Comparison of ENCODE assay signal across 15 cellular contexts in genomic region chr19:658059-658839, GRCh38. TPM values are rescaled to one million over a fixed set of nuclear protein-coding genes. Genes with fewer than 3 reads are reported as not detected.
A peak's percentile ranks its signal among the peaks of the same experiment; 100 is the strongest.
DNase-seq lines count a peak whose midpoint lies in the region; ATAC-seq and TF ChIP-seq lines count a peak whose summit lies in the region.
"Had no signal": no experiment of that assay in that cellular context is flagged by ENCODE, and none has a peak within 500 bp of the region (broad histone marks: within the 10 kb centered on the region; RNA-seq: fewer than 3 reads in every experiment).

No MANE protein-coding gene starts in this region.

- peak overlapping the region; percentile 63 to 100 (median 97) for H3K27ac Mint-ChIP-seq in CD8-positive, alpha-beta memory T cell
- H3K27ac Mint-ChIP-seq in dendritic cell treated with granulocyte-macrophage colony-stimulating factor and Interleukin-4, amounts not matched to agents 40 ng/mL and 50 ng/mL, for 4 days: peak overlapping the region; percentile 90
- H3K27ac Mint-ChIP-seq in naive thymus-derived CD4-positive, alpha-beta T cell: peak overlapping the region in 3 of 9 donors; percentile 17 to 74 (median 42)

- no peak for TF ChIP-seq CTCF in AG10803 (conservative IDR thresholded peaks at IDR 0.05; ENCODE audit: low read length)

- no peak for ATAC-seq in naive thymus-derived CD4-positive, alpha-beta T cell
- ATAC-seq in GM18511 (IDR thresholded peaks at IDR 0.05; ENCODE audit: unreplicated experiment): no peak

- H3K4me3 Mint-ChIP-seq in CD8-positive, alpha-beta memory T cell: peak overlapping the region; percentile 38 to 72 (median 56)
- no peak overlapping the region for H3K4me3 Mint-ChIP-seq in dendritic cell treated with granulocyte-macrophage colony-stimulating factor and Interleukin-4, amounts not matched to agents 40 ng/mL and 50 ng/mL, for 4 days
- peak overlapping the region in 7 of 10 donors; percentile 12 to 95 (median 45) for H3K4me3 Mint-ChIP-seq in naive thymus-derived CD4-positive, alpha-beta T cell

- CTCF ChIA-PET in CD8-positive, alpha-beta memory T cell (lab: Charles Lee): interaction anchor here (1.2 kb wide), 1 partner anchor 24 kb away, joined by 4 read pairs; the partner anchor contains the start of gene POLRMT
- CTCF ChIA-PET in naive thymus-derived CD4-positive, alpha-beta T cell (lab: Charles Lee): no interaction called here

- peaks cover 42 to 77% (median 44%) of the 10 kb centered on the region in 3 donors for H3K4me1 Mint-ChIP-seq in CD8-positive, alpha-beta memory T cell
- peaks cover 72% of the 10 kb centered on the region for H3K4me1 Mint-ChIP-seq in dendritic cell treated with granulocyte-macrophage colony-stimulating factor and Interleukin-4, amounts not matched to agents 40 ng/mL and 50 ng/mL, for 4 days (ENCODE audit: low read depth)
- peaks cover 21 to 65% (median 36%) of the 10 kb centered on the region in 7 donors for H3K4me1 Mint-ChIP-seq in naive thymus-derived CD4-positive, alpha-beta T cell

- no peaks in the 10 kb centered on the region for H3K9me3 Mint-ChIP-seq in CD8-positive, alpha-beta memory T cell
- H3K9me3 Mint-ChIP-seq in dendritic cell treated with granulocyte-macrophage colony-stimulating factor and Interleukin-4, amounts not matched to agents 40 ng/mL and 50 ng/mL, for 4 days: no peaks in the 10 kb centered on the region
- peaks cover 0 to 3% (median 0%) of the 10 kb centered on the region in 11 donors for H3K9me3 Mint-ChIP-seq in naive thymus-derived CD4-positive, alpha-beta T cell

- H3K27ac ChIP-seq in CD8-positive, alpha-beta memory T cell (ENCODE audit: low read depth, low read length): peak overlapping the region; percentile 4
- peak overlapping the region; percentile 96 for H3K27ac ChIP-seq in naive thymus-derived CD4-positive, alpha-beta T cell (ENCODE audit: low read depth, low read length)
- H3K27ac ChIP-seq: colonic mucosa had no signal

- H3K36me3 Mint-ChIP-seq in CD8-positive, alpha-beta memory T cell: peaks cover 0 to 64% (median 2%) of the 10 kb centered on the region in 3 donors
- H3K36me3 Mint-ChIP-seq in dendritic cell treated with granulocyte-macrophage colony-stimulating factor and Interleukin-4, amounts not matched to agents 40 ng/mL and 50 ng/mL, for 4 days (ENCODE audit: low read depth): peaks cover 80% of the 10 kb centered on the region
- H3K36me3 Mint-ChIP-seq in naive thymus-derived CD4-positive, alpha-beta T cell: peaks cover 0 to 8% (median 0%) of the 10 kb centered on the region in 5 donors

- POLR2A ChIA-PET in CD8-positive, alpha-beta memory T cell (lab: Charles Lee): no interaction called here
- POLR2A ChIA-PET in naive thymus-derived CD4-positive, alpha-beta T cell (lab: Charles Lee): no interaction called here

- H3K27me3 ChIP-seq in CD8-positive, alpha-beta memory T cell (ENCODE audit: insufficient read depth, low read length, poor library complexity, severe bottlenecking): no peaks in the 10 kb centered on the region
- no peaks in the 10 kb centered on the region for H3K27me3 ChIP-seq in naive thymus-derived CD4-positive, alpha-beta T cell (ENCODE audit: control insufficient read depth in 2 of 2, insufficient read depth in 2 of 2, low read length in 2 of 2)
- H3K27me3 ChIP-seq: colonic mucosa had no signal

- peaks cover 5% of the 10 kb centered on the region for H3K36me3 ChIP-seq in CD8-positive, alpha-beta memory T cell (ENCODE audit: insufficient read depth, low read length)
- H3K36me3 ChIP-seq in naive thymus-derived CD4-positive, alpha-beta T cell (ENCODE audit: control insufficient read depth in 2 of 3, insufficient read depth in 3 of 3, low read length in 3 of 3): peaks cover 0 to 73% (median 6%) of the 10 kb centered on the region in 3 experiments

- H3K9me3 ChIP-seq in CD8-positive, alpha-beta memory T cell (ENCODE audit: low read length): no peaks in the 10 kb centered on the region
- H3K9me3 ChIP-seq in naive thymus-derived CD4-positive, alpha-beta T cell (ENCODE audit: control insufficient read depth in 2 of 3, low read length in 3 of 3): no peaks in the 10 kb centered on the region
- H3K9me3 ChIP-seq: colonic mucosa had no signal

- intact Hi-C loops in dendritic cell treated with granulocyte-macrophage colony-stimulating factor and Interleukin-4, amounts not matched to agents 40 ng/mL and 50 ng/mL, for 4 days (cut with micrococcal nuclease): no loop called here
- intact Hi-C loops in naive thymus-derived CD4-positive, alpha-beta T cell (cut with micrococcal nuclease): no loop called here

- H3K27me3 Mint-ChIP-seq in CD8-positive, alpha-beta memory T cell: peaks cover 0 to 3% of the 10 kb centered on the region in 2 donors
- no peaks in the 10 kb centered on the region for H3K27me3 Mint-ChIP-seq in dendritic cell treated with granulocyte-macrophage colony-stimulating factor and Interleukin-4, amounts not matched to agents 40 ng/mL and 50 ng/mL, for 4 days
- H3K27me3 Mint-ChIP-seq in naive thymus-derived CD4-positive, alpha-beta T cell: no peaks in the 10 kb centered on the region

- peak overlapping the region; percentile 20 for H3K4me3 ChIP-seq in AG10803 (ENCODE audit: low read length)
- no peak overlapping the region for H3K4me3 ChIP-seq in CD8-positive, alpha-beta memory T cell (ENCODE audit: low read length)
- no peak overlapping the region for H3K4me3 ChIP-seq in naive thymus-derived CD4-positive, alpha-beta T cell (ENCODE audit: low read length)
- H3K4me3 ChIP-seq: colonic mucosa had no signal

- peaks cover 54% of the 10 kb centered on the region for H3K4me1 ChIP-seq in CD8-positive, alpha-beta memory T cell (ENCODE audit: insufficient read depth, low read length)
- H3K4me1 ChIP-seq in naive thymus-derived CD4-positive, alpha-beta T cell (ENCODE audit: control insufficient read depth in 2 of 2, insufficient read depth in 2 of 2, low read length in 2 of 2): peaks cover 41 to 49% of the 10 kb centered on the region in 2 donors

- no peak for DNase-seq in AG10803 (ENCODE audit: low read depth)
- no peak for DNase-seq in CD8-positive, alpha-beta memory T cell
- no peak for DNase-seq in naive thymus-derived CD4-positive, alpha-beta T cell
- no peak for DNase-seq in cerebellum (ENCODE audit: low spot score)
- no peak for DNase-seq in NCI-H748 treated with DMSO at 0.1 percent for 48 hours (lab: John Stamatoyannopoulos, UW)
- DNase-seq in activated CD4-positive, CD25-positive, alpha-beta regulatory T cell (lab: John Stamatoyannopoulos, UW): no peak
- DNase-seq: AML-193, amniotic stem cell, colonic mucosa, NCI-H1048, NCI-H2227 treated with DMSO at 0.1 percent for 48 hours had no signal

RNA-seq across cellular contexts. Expression of gene RNF126, which starts 4.8 kb away (rescaled TPM):
- total RNA-seq in CD8-positive, alpha-beta memory T cell: 10 to 100 TPM; 89.6 to 95.5 TPM
- 100.0 TPM for polyA plus RNA-seq in CD8-positive, alpha-beta memory T cell
- total RNA-seq in naive thymus-derived CD4-positive, alpha-beta T cell: 100 to 1,000 TPM in 3 of 5 experiments, 10 to 100 TPM in 2; 75.1 to 110 (median 101) TPM
- polyA plus RNA-seq in naive thymus-derived CD4-positive, alpha-beta T cell: 10 to 100 TPM; 55.3 to 70.3 TPM
- 13.2 TPM for total RNA-seq in cerebellum

RNA-seq across cellular contexts. Expression of gene FSTL3, which starts 17.9 kb away (rescaled TPM):
- total RNA-seq in CD8-positive, alpha-beta memory T cell: 1 to 10 TPM; 7.7 to 8.0 TPM
- polyA plus RNA-seq in CD8-positive, alpha-beta memory T cell: 0.81 TPM
- 1 to 10 TPM; 3.1 to 6.4 (median 5.0) TPM for total RNA-seq in naive thymus-derived CD4-positive, alpha-beta T cell
- polyA plus RNA-seq in naive thymus-derived CD4-positive, alpha-beta T cell: 1 to 10 TPM; 2.7 to 2.8 TPM
- total RNA-seq in cerebellum: 3.2 TPM

RNA-seq across cellular contexts. Expression of gene FGF22, which starts 18.6 kb away (rescaled TPM):
- total RNA-seq in CD8-positive, alpha-beta memory T cell: under 1 TPM; 0.20 to 0.22 TPM
- polyA plus RNA-seq in CD8-positive, alpha-beta memory T cell: not detected
- 1 to 10 TPM in 2 of 5 experiments, under 1 TPM in 2, not detected in 1; 0.17 to 1.8 (median 0.95) TPM for total RNA-seq in naive thymus-derived CD4-positive, alpha-beta T cell
- not detected for polyA plus RNA-seq in naive thymus-derived CD4-positive, alpha-beta T cell
- total RNA-seq in cerebellum: not detected
- total RNA-seq: colonic mucosa, Daoy had no signal

RNA-seq across cellular contexts. Expression of gene POLRMT, which starts 24.9 kb away (rescaled TPM):
- total RNA-seq in CD8-positive, alpha-beta memory T cell: 10 to 100 TPM; 75.2 to 77.3 TPM
- 58.8 TPM for polyA plus RNA-seq in CD8-positive, alpha-beta memory T cell
- total RNA-seq in naive thymus-derived CD4-positive, alpha-beta T cell: 100 to 1,000 TPM in 1 of 5 experiments, 10 to 100 TPM in 4; 61.2 to 105 (median 71.3) TPM
- 10 to 100 TPM; 37.4 to 51.8 TPM for polyA plus RNA-seq in naive thymus-derived CD4-positive, alpha-beta T cell
- total RNA-seq in cerebellum: 14.4 TPM

RNA-seq across cellular contexts. Expression of gene PRSS57, which starts 37.0 kb away (rescaled TPM):
- total RNA-seq in CD8-positive, alpha-beta memory T cell: not detected
- polyA plus RNA-seq in CD8-positive, alpha-beta memory T cell: not detected
- 1 to 10 TPM in 1 of 5 experiments, under 1 TPM in 1, not detected in 3; 0.27 to 2.1 TPM for total RNA-seq in naive thymus-derived CD4-positive, alpha-beta T cell
- polyA plus RNA-seq in naive thymus-derived CD4-positive, alpha-beta T cell: not detected
- total RNA-seq in cerebellum: not detected
- total RNA-seq: colonic mucosa, Daoy, posterior vena cava had no signal
